Comparison of ENCODE assay signal across 21 cellular contexts in genomic region chr14:77271113-77271710, GRCh38. TPM values are rescaled to one million over a fixed set of nuclear protein-coding genes. Genes with fewer than 3 reads are reported as not detected.
A peak's percentile ranks its signal among the peaks of the same experiment; 100 is the strongest.
DNase-seq lines count a peak whose midpoint lies in the region; ATAC-seq and TF ChIP-seq lines count a peak whose summit lies in the region.
"Had no signal": no experiment of that assay in that cellular context is flagged by ENCODE, and none has a peak within 500 bp of the region (broad histone marks: within the 10 kb centered on the region; RNA-seq: fewer than 3 reads in every experiment).

NGB (minus strand) TSS chr14:77271206; CDS start chr14:77270937, 269 bp downstream.

- H3K79me2 ChIP-seq in H9 (ENCODE audit: insufficient read depth, low read length), result no peaks in the 10 kb centered on the region

- ATAC-seq in foreskin keratinocyte, result no peak
- ATAC-seq: activated T-cell treated with anti-CD3 and anti-CD28 coated beads, Interleukin-2, amount 50 U/mL, for 72 hours; HCT116; natural killer cell had no signal

- H3K27ac Mint-ChIP-seq in H9 (no peak within 1 kb of the TSS), nephron progenitor cell (no peak within 1 kb of the TSS)
- H3K27ac Mint-ChIP-seq: activated CD4-positive, alpha-beta memory T cell treated with anti-CD3 and anti-CD28 coated beads, Interleukin-2, amount 10 ng/mL, durations not matched to agents 7 days and 5 days; activated T-cell treated with anti-CD3 and anti-CD28 coated beads, Interleukin-2, amount 50 U/mL, for 72 hours; natural killer cell; stimulated activated memory B cell treated with anti-CD40 and anti-IgM and Interleukin-4, amounts not matched to agents 10 μg/mL and 1 μg/mL and 100 μg/mL, for 72 hours had no signal

- WGBS in H9 (ENCODE audit: extremely low coverage, insufficient read length, low lambda C conversion rate), result no CpG with 5 or more reads among the region's 38 CpGs
- WGBS in esophagus squamous epithelium, 2 donors, result 62 to 80% methylated on average over 1 to 4 of the region's 38 CpGs

- no peak within 1 kb of the TSS for H3K23ac ChIP-seq in H9 (ENCODE audit: insufficient read length, low read depth, low read length)

- H3K4me3 Mint-ChIP-seq in H9 (peak within 1 kb of the TSS; percentile 52 to 77), nephron progenitor cell (peak within 1 kb of the TSS; percentile 66)
- H3K4me3 Mint-ChIP-seq: activated CD4-positive, alpha-beta memory T cell treated with anti-CD3 and anti-CD28 coated beads, Interleukin-2, amount 10 ng/mL, durations not matched to agents 7 days and 5 days; activated T-cell treated with anti-CD3 and anti-CD28 coated beads, Interleukin-2, amount 50 U/mL, for 72 hours; natural killer cell; stimulated activated memory B cell treated with anti-CD40 and anti-IgM and Interleukin-4, amounts not matched to agents 10 μg/mL and 1 μg/mL and 100 μg/mL, for 72 hours had no signal

- H3K18ac ChIP-seq in H9 (ENCODE audit: insufficient read length, low read depth, low read length), result no peak within 1 kb of the TSS

- no peak within 1 kb of the TSS for H3K27ac ChIP-seq in BLaER1
- H3K27ac ChIP-seq in H9 (ENCODE audit: insufficient read length, low read depth, low read length), result no peak within 1 kb of the TSS
- no peak within 1 kb of the TSS for H3K27ac ChIP-seq in esophagus squamous epithelium
- H3K27ac ChIP-seq in foreskin keratinocyte, result no peak within 1 kb of the TSS
- H3K27ac ChIP-seq: SJCRH30, uterus had no signal

- H3K4me1 ChIP-seq in BLaER1 (peaks cover 65% of the 10 kb centered on the region), H9 (ENCODE audit: insufficient read depth, low read length) (no peaks in the 10 kb centered on the region), esophagus squamous epithelium (peaks cover 5 to 23% (median 11%) of the 10 kb centered on the region in 3 donors), foreskin keratinocyte (no peaks in the 10 kb centered on the region)
- H3K4me1 ChIP-seq: uterus had no signal

- TF ChIP-seq CTCF in H9 (conservative IDR thresholded peaks at IDR 0.05) (no peak), esophagus squamous epithelium (IDR thresholded peaks at IDR 0.05) (no peak), nephron progenitor cell (IDR thresholded peaks at IDR 0.05) (no peak), foreskin keratinocyte (conservative IDR thresholded peaks at IDR 0.05) (no peak)

- no peak for DNase-seq in H9
- no peak for DNase-seq in esophagus squamous epithelium (lab: John Stamatoyannopoulos, UW)
- peak; percentile 40 for DNase-seq in nephron progenitor cell
- no peak for DNase-seq in foreskin keratinocyte
- DNase-seq in AG20443 (ENCODE audit: low spot score), result no peak
- no peak for DNase-seq in NCI-H2081 treated with DMSO at 0.1 percent for 48 hours (lab: John Stamatoyannopoulos, UW)
- no peak for DNase-seq in T1000 (lab: John Stamatoyannopoulos, UW)
- DNase-seq: activated CD4-positive, alpha-beta memory T cell treated with anti-CD3 and anti-CD28 coated beads, Interleukin-2, amount 10 ng/mL, durations not matched to agents 7 days and 5 days; activated T-cell treated with anti-CD3 and anti-CD28 coated beads, Interleukin-2, amount 50 U/mL, for 72 hours; erythroblast; natural killer cell; NCI-H1092; NCI-H345; SJCRH30; uterus had no signal

- no peak within 1 kb of the TSS for H2BK12ac ChIP-seq in H9 (ENCODE audit: insufficient read length, low read depth, low read length)

- no peak within 1 kb of the TSS for H2BK20ac ChIP-seq in H9 (ENCODE audit: low read depth, low read length, poor library complexity, severe bottlenecking)

- H3K4me2 ChIP-seq in BLaER1, result peak within 1 kb of the TSS; percentile 65
- peak within 1 kb of the TSS; percentile 55 for H3K4me2 ChIP-seq in H9 (ENCODE audit: insufficient read depth, insufficient read length, low read length)

- H4K5ac ChIP-seq in H9 (ENCODE audit: insufficient read length, low read depth, low read length), result no peak within 1 kb of the TSS

- H3K4ac ChIP-seq in H9 (ENCODE audit: low read depth, low read length), result no peak within 1 kb of the TSS

- H2BK15ac ChIP-seq in H9 (ENCODE audit: low read depth, low read length), result no peak within 1 kb of the TSS

- H3K9me3 Mint-ChIP-seq in H9, result peaks cover 2 to 10% of the 10 kb centered on the region in 2 experiments; a peak in 4 of 5 replicates
- H3K9me3 Mint-ChIP-seq in nephron progenitor cell, result peaks cover 21% of the 10 kb centered on the region
- H3K9me3 Mint-ChIP-seq: natural killer cell had no signal

- H3K27me3 Mint-ChIP-seq in H9 (ENCODE audit: low read depth), result peaks cover 61% of the 10 kb centered on the region
- H3K27me3 Mint-ChIP-seq in nephron progenitor cell (ENCODE audit: low read depth, poor library complexity), result peaks cover 80% of the 10 kb centered on the region

- peaks cover 0 to 3% (median 0%) of the 10 kb centered on the region in 3 experiments; a peak in 4 of 7 replicates for H3K36me3 Mint-ChIP-seq in H9 (ENCODE audit: insufficient read depth in 1 of 3, low read depth in 3 of 3)
- peaks cover 14% of the 10 kb centered on the region for H3K36me3 Mint-ChIP-seq in nephron progenitor cell (ENCODE audit: low read depth)
- H3K36me3 Mint-ChIP-seq: natural killer cell had no signal

- no peak within 1 kb of the TSS for H2BK5ac ChIP-seq in H9 (ENCODE audit: insufficient read length, low read length)

- no peaks in the 10 kb centered on the region for H3K36me3 ChIP-seq in BLaER1
- H3K36me3 ChIP-seq in esophagus squamous epithelium, result peaks cover 0 to 4% (median 0%) of the 10 kb centered on the region in 3 donors
- H3K36me3 ChIP-seq: SJCRH30, uterus had no signal

- H3K79me1 ChIP-seq in H9 (ENCODE audit: insufficient read depth, low read depth, low read length, poor library complexity, severe bottlenecking), result no peaks in the 10 kb centered on the region

- no peak within 1 kb of the TSS for H4K91ac ChIP-seq in H9 (ENCODE audit: insufficient read length, low read depth, low read length)

- intact Hi-C loops in esophagus squamous epithelium (cut with DNase I), result no loop called here

- H3K27me3 ChIP-seq in BLaER1 (peaks cover 55% of the 10 kb centered on the region), H9 (ENCODE audit: insufficient read depth, low read length) (peaks cover 20% of the 10 kb centered on the region), esophagus squamous epithelium (peaks cover 11 to 67% (median 14%) of the 10 kb centered on the region in 4 donors), foreskin keratinocyte (peaks cover 64% of the 10 kb centered on the region)
- H3K27me3 ChIP-seq: SJCRH30 had no signal

- H3K9me3 ChIP-seq in BLaER1, result peaks cover 9% of the 10 kb centered on the region
- H3K9me3 ChIP-seq in H9 (ENCODE audit: control insufficient read depth, low read depth, low read length), result no peaks in the 10 kb centered on the region
- peaks cover 0 to 7% (median 6%) of the 10 kb centered on the region in 3 donors for H3K9me3 ChIP-seq in esophagus squamous epithelium
- H3K9me3 ChIP-seq: SJCRH30 had no signal

- no peak within 1 kb of the TSS for H2BK120ac ChIP-seq in H9 (ENCODE audit: low read depth, low read length, poor library complexity, severe bottlenecking)

- peaks cover 12% of the 10 kb centered on the region; the same call in 1 of the 2 replicates for H4K20me1 ChIP-seq in BLaER1
- no peaks in the 10 kb centered on the region for H4K20me1 ChIP-seq in H9 (ENCODE audit: control insufficient read depth, insufficient read depth, insufficient read length)

- H3K9ac ChIP-seq in BLaER1 (no peak within 1 kb of the TSS), H9 (ENCODE audit: extremely low read depth, insufficient read length, low read length) (no peak within 1 kb of the TSS)

- H2AK5ac ChIP-seq in H9 (ENCODE audit: insufficient read length, low read length), result no peak within 1 kb of the TSS

- no peak within 1 kb of the TSS for H2AFZ ChIP-seq in H9 (ENCODE audit: low read length)

- no peak within 1 kb of the TSS for H4K8ac ChIP-seq in H9 (replicated peaks; ENCODE audit: insufficient read length, low read depth, low read length)

- TF ChIP-seq POLR2A in esophagus squamous epithelium (IDR thresholded peaks at IDR 0.05), result no peak

- H3K23me2 ChIP-seq in H9 (ENCODE audit: insufficient read length, low read depth, low read length, poor library complexity, severe bottlenecking), result peaks cover 16% of the 10 kb centered on the region

- no peak within 1 kb of the TSS for H3T11ph ChIP-seq in H9 (ENCODE audit: low read length)

- H3K4me3 ChIP-seq in BLaER1 (peak within 1 kb of the TSS; percentile 53), esophagus squamous epithelium (peak within 1 kb of the TSS in 3 of 4 donors; percentile 5 to 41 (median 27))
- H3K4me3 ChIP-seq: SJCRH30, uterus had no signal

- peak within 1 kb of the TSS; percentile 6; the same call in 1 of the 2 replicates for H3K14ac ChIP-seq in H9 (ENCODE audit: insufficient read depth, low read length)

- H3K4me1 Mint-ChIP-seq in H9 (peaks cover 6 to 27% of the 10 kb centered on the region in 2 experiments), nephron progenitor cell (peaks cover 4% of the 10 kb centered on the region)
- H3K4me1 Mint-ChIP-seq: natural killer cell had no signal

- H3K56ac ChIP-seq in H9 (ENCODE audit: insufficient read length, low read depth, low read length), result no peak within 1 kb of the TSS

RNA-seq across cellular contexts. Expression of gene NGB, which starts in this region (rescaled TPM):
- total RNA-seq in H9 (2021), result 0.11 and 0.26 TPM in 2 replicates
- not detected for total RNA-seq in esophagus squamous epithelium
- total RNA-seq in foreskin keratinocyte, result not detected in 2 replicates
- not detected in 2 replicates for polyA plus RNA-seq in foreskin keratinocyte
- total RNA-seq: activated CD4-positive, alpha-beta memory T cell treated with anti-CD3 and anti-CD28 coated beads, Interleukin-2, amount 10 ng/mL, durations not matched to agents 7 days and 5 days; activated T-cell treated with anti-CD3 and anti-CD28 coated beads, Interleukin-2, amount 50 U/mL, for 72 hours; Daoy; liver; natural killer cell; SJCRH30; uterus had no signal
- polyA plus RNA-seq: IgD-negative memory B cell, liver had no signal
